ENCODE assay signal across 8 cellular contexts in genomic region chr12:50400104-50400637, GRCh38. TPM values are rescaled to one million over a fixed set of nuclear protein-coding genes. Genes with fewer than 3 reads are reported as not detected.
DNase-seq lines count a peak whose midpoint lies in the region; ATAC-seq and TF ChIP-seq lines count a peak whose summit lies in the region.

No MANE protein-coding gene starts in this region.

- H3K4me1 ChIP-seq in mucosa of descending colon (ENCODE audit: low read depth) = peaks cover 19% of the 10 kb centered on the region

- H3K36me3 Mint-ChIP-seq in MCF 10A (ENCODE audit: insufficient read depth, unreplicated experiment) = peaks cover 7% of the 10 kb centered on the region

- H3K9me3 Mint-ChIP-seq in MCF 10A (ENCODE audit: unreplicated experiment) = no peaks in the 10 kb centered on the region

- peak; percentile 10 for DNase-seq in NCI-H1436 (lab: John Stamatoyannopoulos, UW)
- no peak for DNase-seq in NCI-H1436 treated with DMSO at 0.1 percent for 48 hours (lab: John Stamatoyannopoulos, UW)
- peak in 2 of 3 experiments; percentile 68 to 91 for DNase-seq in NCI-H1417 (lab: John Stamatoyannopoulos, UW)
- no peak for DNase-seq in MCF 10A (ENCODE audit: unreplicated experiment)
- no peak for DNase-seq in mucosa of descending colon
- no peak for DNase-seq in COR-L47 (lab: John Stamatoyannopoulos, UW)
- DNase-seq in KG1 (lab: John Stamatoyannopoulos, UW) = no peak
- DNase-seq in DMS53 (lab: John Stamatoyannopoulos, UW) = no peak

- TSS peak; percentile 100 for BruUV-seq in MCF 10A (replicated peaks; lab: Mats Ljungman, UMichigan)

- CTCF ChIA-PET in MCF 10A (lab: Yijun Ruan, JAX) = interaction anchor here (0.7 kb wide), 1 partner anchor 881 kb away, joined by 3 read pairs; no protein-coding TSS in a partner anchor

- peak overlapping the region; percentile 97 for H3K4me3 Mint-ChIP-seq in MCF 10A (ENCODE audit: unreplicated experiment)

- no peaks in the 10 kb centered on the region for H3K27me3 Mint-ChIP-seq in MCF 10A (ENCODE audit: insufficient read depth, unreplicated experiment)

- no peaks in the 10 kb centered on the region for H3K36me3 ChIP-seq in mucosa of descending colon (ENCODE audit: low read depth)

- peaks cover 7% of the 10 kb centered on the region for H3K4me1 Mint-ChIP-seq in MCF 10A (ENCODE audit: insufficient read depth, unreplicated experiment)

- POLR2A ChIA-PET in MCF 10A (lab: Yijun Ruan, JAX) = interaction anchor here (0.5 to 6.6 kb wide), 14 partner anchors 11 to 557 kb away, joined by 3 to 80 read pairs (median 9); partner anchors contain the start of genes BCDIN3D, COX14 and LIMA1

- H3K9me3 ChIP-seq in mucosa of descending colon = no peaks in the 10 kb centered on the region

- peak overlapping the region; percentile 48 for H3K4me3 ChIP-seq in mucosa of descending colon

- peak; percentile 4 for ATAC-seq in mucosa of descending colon

- TF ChIP-seq CTCF in MCF 10A (IDR thresholded peaks at IDR 0.05; ENCODE audit: unreplicated experiment) = no peak
- no peak for TF ChIP-seq CTCF in mucosa of descending colon (IDR thresholded peaks at IDR 0.05)

- peak overlapping the region; percentile 89 for H3K27ac Mint-ChIP-seq in MCF 10A (ENCODE audit: low read depth, unreplicated experiment)

- intact Hi-C loops in MCF 10A (cut with micrococcal nuclease) (loop anchor here (1.0 to 5.0 kb wide), 2 partner anchors 73 to 178 kb away; no protein-coding TSS in a partner anchor), mucosa of descending colon (cut with DNase I, micrococcal nuclease) (no loop called here)

RNA-seq across cellular contexts. Expression of gene LARP4, which starts 0.5 kb away (rescaled TPM):
- total RNA-seq in MCF 10A (2022) (73.6 and 78.8 TPM in 2 replicates), mucosa of descending colon (10 to 100 TPM; 42.1 to 71.7 (median 53.1) TPM)

RNA-seq across cellular contexts. Expression of gene FAM186A, which starts 3.8 kb away (rescaled TPM):
- not detected in 2 replicates for total RNA-seq in MCF 10A (2022)
- total RNA-seq in mucosa of descending colon = not detected

Comparison
In these comparisons a context has a peak if more than half of its experiments do, and no peak if none do; other contexts are left out.
1. DNase-seq: peak in NCI-H1436 (single experiment) and NCI-H1417 (2 of 3); none in NCI-H1436 treated with DMSO at 0.1 percent for 48 hours (single experiment), MCF 10A (single experiment), mucosa of descending colon (0 of 3), COR-L47 (single experiment), KG1 (single experiment) and DMS53 (single experiment).